12 cellular contexts compared by ENCODE assay signal in genomic region chr12:101001669-101002068, GRCh38.
DNase-seq lines count a peak whose midpoint lies in the region; ATAC-seq and TF ChIP-seq lines count a peak whose summit lies in the region.
"Had no signal": no experiment of that assay in that cellular context is flagged by ENCODE, and none has a peak within 500 bp of the region (broad histone marks: within the 10 kb centered on the region; RNA-seq: fewer than 3 reads in every experiment).

No MANE protein-coding gene starts in this region.

- CTCF ChIA-PET in CD4-positive, alpha-beta T cell (lab: Charles Lee), result no interaction called here
- CTCF ChIA-PET in OCI-LY7 (lab: Charles Lee; ENCODE audit: unreplicated experiment), result no interaction called here

- no peaks in the 10 kb centered on the region for H3K9me2 ChIP-seq in OCI-LY7 (ENCODE audit: insufficient read depth, low read length)

- no peak overlapping the region for H3K4me3 Mint-ChIP-seq in CD4-positive, alpha-beta T cell
- H3K4me3 Mint-ChIP-seq: dendritic cell treated with granulocyte-macrophage colony-stimulating factor and Interleukin-4, amounts not matched to agents 40 ng/mL and 50 ng/mL, for 4 days; naive thymus-derived CD8-positive, alpha-beta T cell; type B pancreatic cell had no signal

- H2AFZ ChIP-seq in OCI-LY7 (ENCODE audit: low read length), result no peak overlapping the region

- H3K27me3 ChIP-seq in CD4-positive, alpha-beta T cell (ENCODE audit: control insufficient read depth, insufficient read depth, low read length), result no peaks in the 10 kb centered on the region

- H3K36me3 ChIP-seq in OCI-LY7 (ENCODE audit: insufficient read depth, low read length), result no peaks in the 10 kb centered on the region

- H3K36me3 Mint-ChIP-seq in CD4-positive, alpha-beta T cell (ENCODE audit: low read depth), result no peaks in the 10 kb centered on the region
- H3K36me3 Mint-ChIP-seq: naive thymus-derived CD8-positive, alpha-beta T cell; type B pancreatic cell had no signal

- H3K9me3 Mint-ChIP-seq in CD4-positive, alpha-beta T cell, result no peaks in the 10 kb centered on the region
- H3K9me3 Mint-ChIP-seq: dendritic cell treated with granulocyte-macrophage colony-stimulating factor and Interleukin-4, amounts not matched to agents 40 ng/mL and 50 ng/mL, for 4 days; type B pancreatic cell had no signal

- DNase-seq in GM12864 (ENCODE audit: low read depth), result peak; percentile 24
- DNase-seq in CD4-positive, alpha-beta T cell, result no peak
- no peak for DNase-seq in OCI-LY7 (ENCODE audit: low spot score)
- DNase-seq in DMS 273 (lab: John Stamatoyannopoulos, UW; ENCODE audit: unreplicated experiment), result no peak
- no peak for DNase-seq in NCI-H1436 treated with DMSO at 0.1 percent for 48 hours (lab: John Stamatoyannopoulos, UW)
- DNase-seq: naive thymus-derived CD8-positive, alpha-beta T cell; SIG-M5 had no signal

- no peak overlapping the region for H3K4me3 ChIP-seq in GM12864 (ENCODE audit: low read depth, low read length)
- no peak overlapping the region for H3K4me3 ChIP-seq in OCI-LY7 (ENCODE audit: low read depth, low read length, poor library complexity, severe bottlenecking)

- peak; percentile 69 for ATAC-seq in GM19397 (IDR thresholded peaks at IDR 0.05; ENCODE audit: unreplicated experiment)
- peak; percentile 81 for ATAC-seq in HG02759 (IDR thresholded peaks at IDR 0.05; ENCODE audit: unreplicated experiment)
- ATAC-seq in HG03469 (IDR thresholded peaks at IDR 0.05; ENCODE audit: unreplicated experiment), result peak; percentile 71
- no peak for ATAC-seq in CD4-positive, alpha-beta T cell (ENCODE audit: poor library complexity)
- ATAC-seq: naive thymus-derived CD8-positive, alpha-beta T cell had no signal

- TF ChIP-seq CTCF in GM12864 (IDR thresholded peaks at IDR 0.05; ENCODE audit: low read depth, low read length, missing control alignments) (no peak), OCI-LY7 (conservative IDR thresholded peaks at IDR 0.05; ENCODE audit: low read length) (no peak)
- TF ChIP-seq CTCF in CD4-positive, alpha-beta T cell (IDR thresholded peaks at IDR 0.05), result no peak

- H3K4me1 Mint-ChIP-seq in CD4-positive, alpha-beta T cell (ENCODE audit: low read depth), result no peaks in the 10 kb centered on the region
- H3K4me1 Mint-ChIP-seq: naive thymus-derived CD8-positive, alpha-beta T cell had no signal

- no TSS peak for BruUV-seq in OCI-LY7 (replicated peaks; lab: Mats Ljungman, UMichigan)

- no peaks in the 10 kb centered on the region for H3K4me1 ChIP-seq in OCI-LY7 (ENCODE audit: insufficient read depth, low read length, poor library complexity, severe bottlenecking)

- H3K9me3 ChIP-seq in CD4-positive, alpha-beta T cell (ENCODE audit: control insufficient read depth, low read length), result no peaks in the 10 kb centered on the region
- no peaks in the 10 kb centered on the region for H3K9me3 ChIP-seq in OCI-LY7 (ENCODE audit: low read length)

- no peaks in the 10 kb centered on the region for H3K79me2 ChIP-seq in OCI-LY7 (ENCODE audit: insufficient read depth, low read depth, low read length)

- POLR2A ChIA-PET in CD4-positive, alpha-beta T cell (lab: Charles Lee), result no interaction called here
- POLR2A ChIA-PET in OCI-LY7 (lab: Charles Lee), result no interaction called here

- no peak overlapping the region for H3K4me2 ChIP-seq in OCI-LY7 (ENCODE audit: low read length)

- H3K27me3 Mint-ChIP-seq in CD4-positive, alpha-beta T cell, result no peaks in the 10 kb centered on the region
- H3K27me3 Mint-ChIP-seq: type B pancreatic cell had no signal

- no peaks in the 10 kb centered on the region for H4K20me1 ChIP-seq in OCI-LY7 (ENCODE audit: insufficient read depth, low read length)

- H3K27ac Mint-ChIP-seq in CD4-positive, alpha-beta T cell, result no peak overlapping the region
- H3K27ac Mint-ChIP-seq: dendritic cell treated with granulocyte-macrophage colony-stimulating factor and Interleukin-4, amounts not matched to agents 40 ng/mL and 50 ng/mL, for 4 days; naive thymus-derived CD8-positive, alpha-beta T cell; type B pancreatic cell had no signal

- intact Hi-C loops in CD4-positive, alpha-beta T cell (cut with DNase I, micrococcal nuclease), result no loop called here
- intact Hi-C loops in OCI-LY7 (cut with micrococcal nuclease; ENCODE audit: unreplicated experiment), result no loop called here

- H3K27ac ChIP-seq in CD4-positive, alpha-beta T cell (ENCODE audit: low read depth, low read length), result no peak overlapping the region
- no peak overlapping the region for H3K27ac ChIP-seq in OCI-LY7 (ENCODE audit: low read depth, low read length, poor library complexity, severe bottlenecking)
